In the genomic region with DNA sequence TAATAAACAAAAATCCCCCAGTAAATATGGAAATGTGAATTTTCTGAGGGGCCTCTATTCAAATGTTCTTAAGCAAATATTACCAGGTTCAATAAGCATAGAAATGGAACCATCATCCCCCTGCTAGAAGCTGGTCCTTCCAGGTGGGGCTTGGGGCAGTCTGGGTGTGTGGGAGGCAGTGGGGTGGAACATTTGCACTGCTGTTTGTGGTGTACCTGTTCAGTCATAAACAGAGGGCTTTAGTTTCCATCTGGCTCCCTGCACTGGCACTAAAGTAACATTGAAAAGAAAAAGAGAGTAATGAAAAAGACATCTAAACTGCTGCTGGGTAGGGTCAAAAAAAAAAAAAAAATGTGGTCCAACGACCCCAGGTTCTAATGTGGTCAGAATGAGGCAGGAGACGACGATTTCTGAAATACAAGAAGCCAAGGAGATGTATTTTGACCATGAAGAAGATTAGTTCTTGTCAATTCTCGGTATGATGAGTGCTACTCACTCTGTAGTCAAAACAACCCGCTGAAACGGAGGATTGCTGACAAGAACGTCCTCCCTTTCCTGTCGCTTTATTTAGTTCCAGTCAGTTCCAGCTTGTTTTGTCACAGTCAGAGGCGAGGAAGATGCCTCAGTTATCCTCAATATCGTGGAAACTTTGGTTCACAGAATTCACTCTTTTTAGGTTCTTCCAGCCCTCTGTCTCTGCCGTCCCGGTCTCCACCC, we compare ENCODE assay signal across 1 cellular context.
TF ChIP-seq lines count a peak whose summit lies in the region.

No MANE protein-coding gene starts in this region.

TF ChIP-seq in H1, 55 proteins besides CTCF, POLR2A, EP300 and RAD21 (continued from another document):
- TF ChIP-seq, protein P1, sequence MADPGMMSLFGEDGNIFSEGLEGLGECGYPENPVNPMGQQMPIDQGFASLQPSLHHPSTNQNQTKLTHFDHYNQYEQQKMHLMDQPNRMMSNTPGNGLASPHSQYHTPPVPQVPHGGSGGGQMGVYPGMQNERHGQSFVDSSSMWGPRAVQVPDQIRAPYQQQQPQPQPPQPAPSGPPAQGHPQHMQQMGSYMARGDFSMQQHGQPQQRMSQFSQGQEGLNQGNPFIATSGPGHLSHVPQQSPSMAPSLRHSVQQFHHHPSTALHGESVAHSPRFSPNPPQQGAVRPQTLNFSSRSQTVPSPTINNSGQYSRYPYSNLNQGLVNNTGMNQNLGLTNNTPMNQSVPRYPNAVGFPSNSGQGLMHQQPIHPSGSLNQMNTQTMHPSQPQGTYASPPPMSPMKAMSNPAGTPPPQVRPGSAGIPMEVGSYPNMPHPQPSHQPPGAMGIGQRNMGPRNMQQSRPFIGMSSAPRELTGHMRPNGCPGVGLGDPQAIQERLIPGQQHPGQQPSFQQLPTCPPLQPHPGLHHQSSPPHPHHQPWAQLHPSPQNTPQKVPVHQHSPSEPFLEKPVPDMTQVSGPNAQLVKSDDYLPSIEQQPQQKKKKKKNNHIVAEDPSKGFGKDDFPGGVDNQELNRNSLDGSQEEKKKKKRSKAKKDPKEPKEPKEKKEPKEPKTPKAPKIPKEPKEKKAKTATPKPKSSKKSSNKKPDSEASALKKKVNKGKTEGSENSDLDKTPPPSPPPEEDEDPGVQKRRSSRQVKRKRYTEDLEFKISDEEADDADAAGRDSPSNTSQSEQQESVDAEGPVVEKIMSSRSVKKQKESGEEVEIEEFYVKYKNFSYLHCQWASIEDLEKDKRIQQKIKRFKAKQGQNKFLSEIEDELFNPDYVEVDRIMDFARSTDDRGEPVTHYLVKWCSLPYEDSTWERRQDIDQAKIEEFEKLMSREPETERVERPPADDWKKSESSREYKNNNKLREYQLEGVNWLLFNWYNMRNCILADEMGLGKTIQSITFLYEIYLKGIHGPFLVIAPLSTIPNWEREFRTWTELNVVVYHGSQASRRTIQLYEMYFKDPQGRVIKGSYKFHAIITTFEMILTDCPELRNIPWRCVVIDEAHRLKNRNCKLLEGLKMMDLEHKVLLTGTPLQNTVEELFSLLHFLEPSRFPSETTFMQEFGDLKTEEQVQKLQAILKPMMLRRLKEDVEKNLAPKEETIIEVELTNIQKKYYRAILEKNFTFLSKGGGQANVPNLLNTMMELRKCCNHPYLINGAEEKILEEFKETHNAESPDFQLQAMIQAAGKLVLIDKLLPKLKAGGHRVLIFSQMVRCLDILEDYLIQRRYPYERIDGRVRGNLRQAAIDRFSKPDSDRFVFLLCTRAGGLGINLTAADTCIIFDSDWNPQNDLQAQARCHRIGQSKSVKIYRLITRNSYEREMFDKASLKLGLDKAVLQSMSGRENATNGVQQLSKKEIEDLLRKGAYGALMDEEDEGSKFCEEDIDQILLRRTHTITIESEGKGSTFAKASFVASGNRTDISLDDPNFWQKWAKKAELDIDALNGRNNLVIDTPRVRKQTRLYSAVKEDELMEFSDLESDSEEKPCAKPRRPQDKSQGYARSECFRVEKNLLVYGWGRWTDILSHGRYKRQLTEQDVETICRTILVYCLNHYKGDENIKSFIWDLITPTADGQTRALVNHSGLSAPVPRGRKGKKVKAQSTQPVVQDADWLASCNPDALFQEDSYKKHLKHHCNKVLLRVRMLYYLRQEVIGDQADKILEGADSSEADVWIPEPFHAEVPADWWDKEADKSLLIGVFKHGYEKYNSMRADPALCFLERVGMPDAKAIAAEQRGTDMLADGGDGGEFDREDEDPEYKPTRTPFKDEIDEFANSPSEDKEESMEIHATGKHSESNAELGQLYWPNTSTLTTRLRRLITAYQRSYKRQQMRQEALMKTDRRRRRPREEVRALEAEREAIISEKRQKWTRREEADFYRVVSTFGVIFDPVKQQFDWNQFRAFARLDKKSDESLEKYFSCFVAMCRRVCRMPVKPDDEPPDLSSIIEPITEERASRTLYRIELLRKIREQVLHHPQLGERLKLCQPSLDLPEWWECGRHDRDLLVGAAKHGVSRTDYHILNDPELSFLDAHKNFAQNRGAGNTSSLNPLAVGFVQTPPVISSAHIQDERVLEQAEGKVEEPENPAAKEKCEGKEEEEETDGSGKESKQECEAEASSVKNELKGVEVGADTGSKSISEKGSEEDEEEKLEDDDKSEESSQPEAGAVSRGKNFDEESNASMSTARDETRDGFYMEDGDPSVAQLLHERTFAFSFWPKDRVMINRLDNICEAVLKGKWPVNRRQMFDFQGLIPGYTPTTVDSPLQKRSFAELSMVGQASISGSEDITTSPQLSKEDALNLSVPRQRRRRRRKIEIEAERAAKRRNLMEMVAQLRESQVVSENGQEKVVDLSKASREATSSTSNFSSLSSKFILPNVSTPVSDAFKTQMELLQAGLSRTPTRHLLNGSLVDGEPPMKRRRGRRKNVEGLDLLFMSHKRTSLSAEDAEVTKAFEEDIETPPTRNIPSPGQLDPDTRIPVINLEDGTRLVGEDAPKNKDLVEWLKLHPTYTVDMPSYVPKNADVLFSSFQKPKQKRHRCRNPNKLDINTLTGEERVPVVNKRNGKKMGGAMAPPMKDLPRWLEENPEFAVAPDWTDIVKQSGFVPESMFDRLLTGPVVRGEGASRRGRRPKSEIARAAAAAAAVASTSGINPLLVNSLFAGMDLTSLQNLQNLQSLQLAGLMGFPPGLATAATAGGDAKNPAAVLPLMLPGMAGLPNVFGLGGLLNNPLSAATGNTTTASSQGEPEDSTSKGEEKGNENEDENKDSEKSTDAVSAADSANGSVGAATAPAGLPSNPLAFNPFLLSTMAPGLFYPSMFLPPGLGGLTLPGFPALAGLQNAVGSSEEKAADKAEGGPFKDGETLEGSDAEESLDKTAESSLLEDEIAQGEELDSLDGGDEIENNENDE (IDR thresholded peaks at IDR 0.05; ENCODE audit: insufficient replicate concordance, low read length), result no peak
- TF ChIP-seq BRCA1 (IDR thresholded peaks at IDR 0.05; ENCODE audit: low read depth, low read length) (no peak), RXRA (IDR thresholded peaks at IDR 0.05; ENCODE audit: insufficient read depth, low read depth, low read length) (no peak), NANOG (IDR thresholded peaks at IDR 0.05; ENCODE audit: insufficient read depth, low read depth, low read length, poor library complexity, severe bottlenecking) (no peak), SAP30 (IDR thresholded peaks at IDR 0.05; ENCODE audit: insufficient read depth, insufficient replicate concordance, low read length) (no peak), GTF2F1 (IDR thresholded peaks at IDR 0.05; ENCODE audit: borderline replicate concordance, low read depth, low read length) (no peak), PHF8 (conservative IDR thresholded peaks at IDR 0.05; ENCODE audit: low read depth, low read length) (no peak), GABPA (IDR thresholded peaks at IDR 0.05; ENCODE audit: borderline replicate concordance, insufficient read depth, low read length) (no peak), TBP (IDR thresholded peaks at IDR 0.05; ENCODE audit: low read depth, low read length) (no peak), SRF (IDR thresholded peaks at IDR 0.05; ENCODE audit: low read depth, low read length) (no peak), CREB1 (IDR thresholded peaks at IDR 0.05) (no peak), CHD1 (IDR thresholded peaks at IDR 0.05; ENCODE audit: low read depth, low read length) (no peak), BCL11A (IDR thresholded peaks at IDR 0.05; ENCODE audit: low read depth in 2 of 2, low read length in 2 of 2) (no peak)
- TF ChIP-seq, protein P2, sequence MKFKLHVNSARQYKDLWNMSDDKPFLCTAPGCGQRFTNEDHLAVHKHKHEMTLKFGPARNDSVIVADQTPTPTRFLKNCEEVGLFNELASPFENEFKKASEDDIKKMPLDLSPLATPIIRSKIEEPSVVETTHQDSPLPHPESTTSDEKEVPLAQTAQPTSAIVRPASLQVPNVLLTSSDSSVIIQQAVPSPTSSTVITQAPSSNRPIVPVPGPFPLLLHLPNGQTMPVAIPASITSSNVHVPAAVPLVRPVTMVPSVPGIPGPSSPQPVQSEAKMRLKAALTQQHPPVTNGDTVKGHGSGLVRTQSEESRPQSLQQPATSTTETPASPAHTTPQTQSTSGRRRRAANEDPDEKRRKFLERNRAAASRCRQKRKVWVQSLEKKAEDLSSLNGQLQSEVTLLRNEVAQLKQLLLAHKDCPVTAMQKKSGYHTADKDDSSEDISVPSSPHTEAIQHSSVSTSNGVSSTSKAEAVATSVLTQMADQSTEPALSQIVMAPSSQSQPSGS (IDR thresholded peaks at IDR 0.05; ENCODE audit: low read length), result no peak
